Comparison of ENCODE assay signal across 8 cellular contexts in genomic region chr15:88637841-88638625, GRCh38. TPM values are rescaled to one million over a fixed set of nuclear protein-coding genes. Genes with fewer than 3 reads are reported as not detected.
DNase-seq lines count a peak whose midpoint lies in the region; ATAC-seq and TF ChIP-seq lines count a peak whose summit lies in the region.

No MANE protein-coding gene starts in this region.

- no peaks in the 10 kb centered on the region for H4K20me1 ChIP-seq in KMS-11 (ENCODE audit: insufficient read depth)

- DNase-seq in A673 (ENCODE audit: low spot score) (no peak), RKO (ENCODE audit: low spot score) (no peak), RPMI8226 (no peak), activated gamma-delta T cell treated with Interleukin-2 at 50 U/mL for 16 hours (no peak)

- H3K4me2 ChIP-seq in KMS-11: peak overlapping the region; percentile 85

- H3K36me3 ChIP-seq in A673 (ENCODE audit: insufficient read depth, low read length, poor library complexity, severe bottlenecking) (peaks cover 4% of the 10 kb centered on the region), KMS-11 (ENCODE audit: insufficient read depth) (no peaks in the 10 kb centered on the region), mucosa of stomach (ENCODE audit: control insufficient read depth, insufficient read depth, low read length) (no peaks in the 10 kb centered on the region)

- CTCF ChIA-PET in A673 (lab: Charles Lee): interaction anchor here (1.7 kb wide), 1 partner anchor 13 kb away, joined by 6 read pairs; no protein-coding TSS in a partner anchor

- H3K27ac ChIP-seq in A673 (ENCODE audit: low read depth, low read length, poor library complexity, severe bottlenecking) (peak overlapping the region; percentile 64), KMS-11 (peak overlapping the region; percentile 86), cingulate gyrus (ENCODE audit: low read depth, low read length) (peak overlapping the region; percentile 97)

- POLR2A ChIA-PET in A673 (lab: Charles Lee; ENCODE audit: low non-redundant PET): no interaction called here

- peak overlapping the region; percentile 10; the same call in 1 of the 2 replicates for H2AFZ ChIP-seq in KMS-11 (ENCODE audit: low read depth)

- peaks cover 10% of the 10 kb centered on the region; the same call in 1 of the 2 replicates for H3K79me2 ChIP-seq in KMS-11 (ENCODE audit: insufficient read depth, low read depth)

- no TSS peak for BruUV-seq in A673 (replicated peaks; lab: Mats Ljungman, UMichigan)

- peaks cover 7% of the 10 kb centered on the region for H3K4me1 ChIP-seq in A673 (ENCODE audit: insufficient read depth, low read length, poor library complexity, severe bottlenecking)
- H3K4me1 ChIP-seq in KMS-11 (ENCODE audit: low read depth, poor library complexity, severe bottlenecking): peaks cover 78% of the 10 kb centered on the region
- H3K4me1 ChIP-seq in mucosa of stomach (ENCODE audit: control insufficient read depth, insufficient read depth, low read length): peaks cover 53% of the 10 kb centered on the region

- no peak for ATAC-seq in GM18861 (IDR thresholded peaks at IDR 0.05; ENCODE audit: unreplicated experiment)

- H3K9ac ChIP-seq in KMS-11 (peak overlapping the region; percentile 67), mucosa of stomach (ENCODE audit: low read length) (peak overlapping the region; percentile 92)

- intact Hi-C loops in A673 (cut with micrococcal nuclease; ENCODE audit: unreplicated experiment): no loop called here

- no peaks in the 10 kb centered on the region for H3K27me3 ChIP-seq in A673 (replicated peaks; ENCODE audit: insufficient read depth, low read depth, low read length, poor library complexity)
- H3K27me3 ChIP-seq in KMS-11 (ENCODE audit: insufficient read depth, low read depth): no peaks in the 10 kb centered on the region
- H3K27me3 ChIP-seq in mucosa of stomach (ENCODE audit: control insufficient read depth, insufficient read depth, low read length): no peaks in the 10 kb centered on the region

- H3K4me3 ChIP-seq in A673 (ENCODE audit: low read depth, low read length, poor library complexity, severe bottlenecking): peak overlapping the region; percentile 48
- no peak overlapping the region for H3K4me3 ChIP-seq in KMS-11 (IDR thresholded peaks at IDR 0.05; ENCODE audit: insufficient read depth, low read depth, low read length)
- peak overlapping the region; percentile 70 for H3K4me3 ChIP-seq in mucosa of stomach (ENCODE audit: low read length)

- no peaks in the 10 kb centered on the region for H3K9me3 ChIP-seq in A673 (ENCODE audit: low read depth, low read length, poor library complexity, severe bottlenecking)
- no peaks in the 10 kb centered on the region for H3K9me3 ChIP-seq in mucosa of stomach (ENCODE audit: control insufficient read depth, low read length)

- no peak for TF ChIP-seq CTCF in A673 (conservative IDR thresholded peaks at IDR 0.05; ENCODE audit: low read depth, low read length)
- no peak for TF ChIP-seq CTCF in KMS-11 (conservative IDR thresholded peaks at IDR 0.05; ENCODE audit: low read depth, low read length)

RNA-seq across cellular contexts. Expression of gene ISG20, which starts 0.8 kb away (rescaled TPM):
- 1.8 and 3.3 TPM in 2 replicates for total RNA-seq in A673 (2021)

RNA-seq across cellular contexts. Expression of gene AEN, which starts 16.9 kb away (rescaled TPM):
- 44.4 and 52.4 TPM in 2 replicates for total RNA-seq in A673 (2021)
